In the genomic region with DNA sequence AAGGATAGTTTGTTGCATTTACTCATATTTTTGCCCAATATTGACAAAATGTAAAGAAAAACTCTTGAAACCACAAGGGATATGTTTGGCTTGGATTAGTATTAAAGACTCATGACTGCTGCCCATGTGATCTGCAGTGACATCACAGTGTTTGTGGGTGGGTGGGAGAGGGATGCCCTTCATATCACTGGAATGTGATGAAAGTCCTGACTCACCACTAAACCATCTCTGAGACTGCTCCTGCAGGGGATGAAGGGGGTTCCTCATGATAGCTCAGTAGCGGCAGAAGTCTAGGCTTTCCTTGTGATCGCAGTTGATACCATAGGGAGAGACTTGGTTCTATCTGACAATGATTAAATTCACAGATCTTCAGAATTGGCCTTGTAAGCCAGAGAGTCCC, we compare ENCODE assay signal across 27 cellular contexts.
A peak's percentile ranks its signal among the peaks of the same experiment; 100 is the strongest.
DNase-seq lines count a peak whose midpoint lies in the region; ATAC-seq, FAIRE-seq and TF ChIP-seq lines count a peak whose summit lies in the region.
"Had no signal": no experiment of that assay in that cellular context is flagged by ENCODE, and none has a peak within 500 bp of the region (broad histone marks: within the 10 kb centered on the region; RNA-seq: fewer than 3 reads in every experiment).

No MANE protein-coding gene starts in this region.

- ATAC-seq in HG02798 (IDR thresholded peaks at IDR 0.05; ENCODE audit: poor library complexity, unreplicated experiment): no peak
- no peak for ATAC-seq in HG03469 (IDR thresholded peaks at IDR 0.05; ENCODE audit: unreplicated experiment)
- ATAC-seq: body of pancreas; effector memory CD8-positive, alpha-beta T cell; HCT116; natural killer cell treated with Interleukin-12 subunit alpha and Interleukin-12 subunit beta and Interleukin-15 and Interleukin-18, amount 100 ng/mL, for 72 hours; sciatic nerve had no signal

- TF ChIP-seq CTCF in cardiac fibroblast (IDR thresholded peaks at IDR 0.05; ENCODE audit: low read depth, low read length): no peak

- FAIRE-seq in RCC 7860 (lab: Jason Lieb, UNC): peak; percentile 12
- FAIRE-seq: colon, HTR-8/SVneo had no signal

- no peak overlapping the region for H3K4me3 ChIP-seq in cardiac fibroblast (replicated peaks in 1 of 2; ENCODE audit: low read depth in 2 of 2, low read length in 2 of 2)
- H3K4me3 ChIP-seq: BLaER1, body of pancreas, esophagus squamous epithelium, SJSA1 had no signal

- DNase-seq in COLO829 (ENCODE audit: low spot score) (peak; percentile 36), RCC 7860 (ENCODE audit: low spot score) (peak; percentile 83), cardiac fibroblast (ENCODE audit: low read depth in 2 of 2) (peak; percentile 49 to 55), kidney tubule cell (ENCODE audit: low spot score) (peak; percentile 83), LoVo (ENCODE audit: low spot score) (no peak), NCI-H1694 treated with DMSO at 0.1 percent for 48 hours (lab: John Stamatoyannopoulos, UW) (no peak)
- DNase-seq: activated CD4-positive, alpha-beta T cell treated with anti-CD3 and anti-CD28 coated beads, Interleukin-2, amount 50 U/mL, for 1 hour; activated naive CD8-positive, alpha-beta T cell treated with anti-CD3 and anti-CD28 coated beads for 36 hours; body of pancreas; effector memory CD8-positive, alpha-beta T cell; esophagus squamous epithelium; Karpas-422; midbrain; NCI-H1048; NCI-H187 treated with DMSO at 0.1 percent for 48 hours; NCI-H774; OCI-M1; T-helper 2 cell had no signal

Comparison
In these comparisons a context has a peak if more than half of its experiments do, and no peak if none do; other contexts are left out.
1. DNase-seq: peak in COLO829 (single experiment), RCC 7860 (single experiment), cardiac fibroblast (2 of 2) and kidney tubule cell (single experiment); none in LoVo (single experiment) and NCI-H1694 treated with DMSO at 0.1 percent for 48 hours (single experiment).